ENCODE assay signal across 12 cellular contexts in genomic region chr2:75157435-75157834, GRCh38. TPM values are rescaled to one million over a fixed set of nuclear protein-coding genes. Genes with fewer than 3 reads are reported as not detected.
DNase-seq lines count a peak whose midpoint lies in the region; ATAC-seq and TF ChIP-seq lines count a peak whose summit lies in the region.
"Had no signal": no experiment of that assay in that cellular context is flagged by ENCODE, and none has a peak within 500 bp of the region (broad histone marks: within the 10 kb centered on the region; RNA-seq: fewer than 3 reads in every experiment).

No MANE protein-coding gene starts in this region.

- no peaks in the 10 kb centered on the region; the same call in 2 of the 3 replicates for H3K9me3 Mint-ChIP-seq in GM23338
- H3K9me3 Mint-ChIP-seq: activated CD4-positive, alpha-beta memory T cell treated with anti-CD3 and anti-CD28 coated beads for 36 hours; activated naive CD8-positive, alpha-beta T cell treated with anti-CD3 and anti-CD28 coated beads, Interleukin-2, amount 10 ng/mL, durations not matched to agents 7 days and 5 days had no signal

- no peaks in the 10 kb centered on the region for H3K9me3 ChIP-seq in gastrocnemius medialis

- no peak overlapping the region for H3K27ac Mint-ChIP-seq in GM23338
- H3K27ac Mint-ChIP-seq: activated CD4-positive, alpha-beta memory T cell treated with anti-CD3 and anti-CD28 coated beads for 36 hours; activated naive CD8-positive, alpha-beta T cell treated with anti-CD3 and anti-CD28 coated beads, Interleukin-2, amount 10 ng/mL, durations not matched to agents 7 days and 5 days had no signal

- H3K4me1 ChIP-seq in GM23338 (ENCODE audit: insufficient read depth) = peaks cover 13% of the 10 kb centered on the region
- peaks cover 3 to 10% of the 10 kb centered on the region in 2 donors for H3K4me1 ChIP-seq in gastrocnemius medialis

- no peak overlapping the region for H3K4me2 ChIP-seq in GM23338

- no peak overlapping the region for H3K4me3 Mint-ChIP-seq in GM23338
- H3K4me3 Mint-ChIP-seq: activated CD4-positive, alpha-beta memory T cell treated with anti-CD3 and anti-CD28 coated beads for 36 hours; activated naive CD8-positive, alpha-beta T cell treated with anti-CD3 and anti-CD28 coated beads, Interleukin-2, amount 10 ng/mL, durations not matched to agents 7 days and 5 days had no signal

- peaks cover 1% of the 10 kb centered on the region; the same call in 2 of the 3 replicates for H3K36me3 Mint-ChIP-seq in GM23338 (ENCODE audit: low read depth)
- H3K36me3 Mint-ChIP-seq: activated CD4-positive, alpha-beta memory T cell treated with anti-CD3 and anti-CD28 coated beads for 36 hours; activated naive CD8-positive, alpha-beta T cell treated with anti-CD3 and anti-CD28 coated beads, Interleukin-2, amount 10 ng/mL, durations not matched to agents 7 days and 5 days had no signal

- H3K27ac ChIP-seq in GM23338 (ENCODE audit: low read depth) (no peak overlapping the region), gastrocnemius medialis (no peak overlapping the region)

- DNase-seq in AG08396 (ENCODE audit: low spot score) (peak; percentile 30), GM23338 (ENCODE audit: low spot score) (peak; percentile 54), SK-MEL-5 (ENCODE audit: low read depth, low spot score) (peak; percentile 30), fibroblast of pulmonary artery (ENCODE audit: low read depth) (peak; percentile 23), NCI-H2107 (lab: John Stamatoyannopoulos, UW) (no peak), gastrocnemius medialis (no peak)
- no peak for DNase-seq in stimulated activated CD4-positive, alpha-beta T cell treated with anti-CD3 and anti-CD28 coated beads, Interleukin-4, amount 100 ng/mL, for 24 hours
- DNase-seq: activated CD4-positive, alpha-beta memory T cell treated with anti-CD3 and anti-CD28 coated beads for 36 hours; activated naive CD8-positive, alpha-beta T cell treated with anti-CD3 and anti-CD28 coated beads, Interleukin-2, amount 10 ng/mL, durations not matched to agents 7 days and 5 days; left colon; nucleus accumbens had no signal

- TF ChIP-seq CTCF in GM23338 (conservative IDR thresholded peaks at IDR 0.05; ENCODE audit: low read depth in 2 of 2) (peak; percentile 59 to 61), fibroblast of pulmonary artery (IDR thresholded peaks at IDR 0.05; ENCODE audit: low read length, missing control alignments) (peak; percentile 28), gastrocnemius medialis (IDR thresholded peaks at IDR 0.05 in 4 of 5, conservative IDR thresholded peaks at IDR 0.05 in 1 of 5) (no peak)

- H3K27me3 ChIP-seq in GM23338 (ENCODE audit: insufficient read depth) = no peaks in the 10 kb centered on the region
- no peaks in the 10 kb centered on the region for H3K27me3 ChIP-seq in gastrocnemius medialis

- no peak for TF ChIP-seq POLR2A in gastrocnemius medialis (IDR thresholded peaks at IDR 0.05)

- no peaks in the 10 kb centered on the region for H4K20me1 ChIP-seq in GM23338 (replicated peaks; ENCODE audit: insufficient read depth)

- H3K79me2 ChIP-seq in GM23338 (replicated peaks; ENCODE audit: insufficient read depth) = no peaks in the 10 kb centered on the region

- peaks cover 7% of the 10 kb centered on the region for H3K27me3 Mint-ChIP-seq in GM23338 (ENCODE audit: insufficient read depth, low read depth, poor library complexity)
- H3K27me3 Mint-ChIP-seq: activated CD4-positive, alpha-beta memory T cell treated with anti-CD3 and anti-CD28 coated beads for 36 hours; activated naive CD8-positive, alpha-beta T cell treated with anti-CD3 and anti-CD28 coated beads, Interleukin-2, amount 10 ng/mL, durations not matched to agents 7 days and 5 days had no signal

- intact Hi-C loops in gastrocnemius medialis (cut with DNase I; ENCODE audit: low total_unique reads) = no loop called here

- H3K36me3 ChIP-seq in GM23338 (ENCODE audit: insufficient read depth) (no peaks in the 10 kb centered on the region), gastrocnemius medialis (no peaks in the 10 kb centered on the region)

- H3K9me2 ChIP-seq in GM23338 (ENCODE audit: insufficient read depth) = no peaks in the 10 kb centered on the region

- in situ Hi-C loops in SK-MEL-5 (cut with HindIII; ENCODE audit: low pct_unique_long_range_greater_than_20kb, low sequenced_read_pairs) = no loop called here
- in situ Hi-C loops in gastrocnemius medialis (cut with MboI; ENCODE audit: low sequenced_read_pairs in 4 of 4) = no loop called here

- ATAC-seq in GM23338 (peak; percentile 44), GM21528 (IDR thresholded peaks at IDR 0.05; ENCODE audit: low FRiP score, unreplicated experiment) (no peak), gastrocnemius medialis (no peak)
- ATAC-seq: left colon had no signal

- H3K4me3 ChIP-seq in GM23338 = no peak overlapping the region
- H3K4me3 ChIP-seq in fibroblast of pulmonary artery (replicated peaks; ENCODE audit: low read depth, low read length) = no peak overlapping the region
- no peak overlapping the region for H3K4me3 ChIP-seq in gastrocnemius medialis

- H3K4me1 Mint-ChIP-seq in GM23338 = peaks cover 12% of the 10 kb centered on the region
- H3K4me1 Mint-ChIP-seq: activated naive CD8-positive, alpha-beta T cell treated with anti-CD3 and anti-CD28 coated beads, Interleukin-2, amount 10 ng/mL, durations not matched to agents 7 days and 5 days had no signal

- H2AFZ ChIP-seq in GM23338 = no peak overlapping the region

- no peaks in the 10 kb centered on the region for H3F3A ChIP-seq in GM23338 (replicated peaks; ENCODE audit: low read depth)

TF ChIP-seq in GM23338, 12 proteins besides CTCF, POLR2A, EP300 and RAD21 (continues in another document):
- TF ChIP-seq STAT1 (IDR thresholded peaks at IDR 0.05; ENCODE audit: unreplicated experiment) (no peak), NANOG (IDR thresholded peaks at IDR 0.05; ENCODE audit: borderline replicate concordance) (no peak), ZNF462 (CRISPR knock-in tag; IDR thresholded peaks at IDR 0.05) (no peak)

RNA-seq across cellular contexts. Expression of gene TACR1, which starts 41.9 kb away (rescaled TPM):
- 5.6 and 7.3 TPM in 2 replicates for total RNA-seq in GM23338 (2014; rRNA removed; shearing (Covaris generic))
- polyA plus RNA-seq in GM23338 (2016; fragmentation: Nextera tagmentation; extraction: Ambion mirVana) = 3.5 and 3.6 TPM in 2 replicates
- total RNA-seq in SK-MEL-5 (2014; rRNA removed; shearing (Covaris generic)) = not detected in 2 replicates
- polyA plus RNA-seq in SK-MEL-5 (2015; cell fraction: cytosol; rRNA removed) = not detected in 2 replicates
- polyA plus RNA-seq in SK-MEL-5 (2015; cell fraction: nucleus; rRNA removed) = not detected in 2 replicates
- total RNA-seq in gastrocnemius medialis = under 1 TPM; 0.07 to 0.42 (median 0.19) TPM
- total RNA-seq: activated CD4-positive, alpha-beta memory T cell treated with anti-CD3 and anti-CD28 coated beads for 36 hours; activated naive CD8-positive, alpha-beta T cell treated with anti-CD3 and anti-CD28 coated beads, Interleukin-2, amount 10 ng/mL, durations not matched to agents 7 days and 5 days had no signal

Comparison
In these comparisons a context has a peak if more than half of its experiments do, and no peak if none do; other contexts are left out.
1. DNase-seq: peak in AG08396 (single experiment), GM23338 (single experiment), SK-MEL-5 (single experiment) and fibroblast of pulmonary artery (single experiment); none in NCI-H2107 (single experiment), gastrocnemius medialis (0 of 2) and stimulated activated CD4-positive, alpha-beta T cell treated with anti-CD3 and anti-CD28 coated beads, Interleukin-4, amount 100 ng/mL, for 24 hours (single experiment).
2. CTCF ChIP-seq: peak in GM23338 (2 of 2) and fibroblast of pulmonary artery (single experiment); none in gastrocnemius medialis (0 of 5).